In the genomic region with DNA sequence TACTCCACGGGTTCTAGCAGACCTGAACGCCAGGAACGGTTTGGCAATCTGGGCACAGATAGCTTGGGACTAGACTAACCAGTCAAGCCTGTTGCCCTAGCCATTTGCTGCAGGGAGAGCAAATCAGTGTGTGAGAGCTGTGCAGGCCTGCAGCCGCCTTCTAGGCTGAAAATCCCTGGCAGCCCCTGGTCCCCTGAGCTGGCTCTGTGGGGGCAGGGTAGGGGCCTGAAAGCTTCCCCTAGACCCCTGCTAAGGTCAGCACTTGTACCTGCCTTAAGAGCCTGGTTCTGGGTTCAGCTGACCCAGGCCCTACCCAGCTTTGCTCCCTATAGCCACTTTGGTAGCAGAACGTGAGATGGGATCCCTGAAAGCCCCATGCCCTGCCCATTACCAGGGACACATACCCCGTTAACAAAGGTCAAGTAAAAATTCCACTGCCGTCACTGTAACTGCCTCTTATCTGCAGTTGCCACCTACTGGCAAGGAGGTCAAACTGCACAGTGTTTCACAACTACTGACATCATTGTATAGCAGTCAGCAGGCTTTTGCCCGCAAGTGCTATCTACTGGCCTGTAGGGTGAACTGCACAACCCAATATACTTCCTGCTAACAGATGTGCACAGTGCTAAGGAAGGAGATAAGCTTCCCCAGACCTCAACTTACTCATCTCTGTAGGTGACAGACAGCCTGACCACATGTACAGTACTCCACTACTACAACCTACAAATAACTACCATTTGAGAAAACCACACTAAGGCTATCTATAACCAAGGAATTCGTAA, we compare ENCODE assay signal across 9 cellular contexts.
A peak's percentile ranks its signal among the peaks of the same experiment; 100 is the strongest.
DNase-seq lines count a peak whose midpoint lies in the region; ATAC-seq and TF ChIP-seq lines count a peak whose summit lies in the region.
"Had no signal": no experiment of that assay in that cellular context is flagged by ENCODE, and none has a peak within 500 bp of the region (broad histone marks: within the 10 kb centered on the region; RNA-seq: fewer than 3 reads in every experiment).

No MANE protein-coding gene starts in this region.

- peaks cover 9% of the 10 kb centered on the region for H3K36me3 Mint-ChIP-seq in activated naive CD8-positive, alpha-beta T cell treated with anti-CD3 and anti-CD28 coated beads for 36 hours

- H3K4me3 Mint-ChIP-seq in activated naive CD8-positive, alpha-beta T cell treated with anti-CD3 and anti-CD28 coated beads for 36 hours, result no peak overlapping the region
- H3K4me3 Mint-ChIP-seq in stimulated activated naive CD8-positive, alpha-beta T cell treated with anti-CD3 and anti-CD28 coated beads, Interleukin-15, amount 100 ng/mL, for 72 hours, result no peak overlapping the region
- H3K4me3 Mint-ChIP-seq: activated naive CD8-positive, alpha-beta T cell had no signal

- H3K4me1 Mint-ChIP-seq in activated naive CD8-positive, alpha-beta T cell treated with anti-CD3 and anti-CD28 coated beads for 36 hours, result peaks cover 5% of the 10 kb centered on the region
- peaks cover 15% of the 10 kb centered on the region for H3K4me1 Mint-ChIP-seq in stimulated activated naive CD8-positive, alpha-beta T cell treated with anti-CD3 and anti-CD28 coated beads, Interleukin-15, amount 100 ng/mL, for 72 hours

- no peak overlapping the region for H3K4me3 ChIP-seq in psoas muscle

- H3K27ac ChIP-seq in psoas muscle, result no peak overlapping the region

- ATAC-seq in HG03520 (IDR thresholded peaks at IDR 0.05; ENCODE audit: unreplicated experiment), result peak; percentile 99
- peak; percentile 70 for ATAC-seq in left colon
- ATAC-seq in stimulated activated naive CD8-positive, alpha-beta T cell treated with anti-CD3 and anti-CD28 coated beads, Interleukin-15, amount 100 ng/mL, for 72 hours, result peak; percentile 99
- no peak for ATAC-seq in psoas muscle

- in situ Hi-C loops in SK-MEL-5 (cut with HindIII; ENCODE audit: low pct_unique_long_range_greater_than_20kb, low sequenced_read_pairs), result no loop called here

- H3K27me3 Mint-ChIP-seq in activated naive CD8-positive, alpha-beta T cell treated with anti-CD3 and anti-CD28 coated beads for 36 hours, result no peaks in the 10 kb centered on the region
- H3K27me3 Mint-ChIP-seq in stimulated activated naive CD8-positive, alpha-beta T cell treated with anti-CD3 and anti-CD28 coated beads, Interleukin-15, amount 100 ng/mL, for 72 hours, result no peaks in the 10 kb centered on the region

- no peak overlapping the region for H3K27ac Mint-ChIP-seq in activated naive CD8-positive, alpha-beta T cell treated with anti-CD3 and anti-CD28 coated beads for 36 hours
- no peak overlapping the region for H3K27ac Mint-ChIP-seq in stimulated activated naive CD8-positive, alpha-beta T cell treated with anti-CD3 and anti-CD28 coated beads, Interleukin-15, amount 100 ng/mL, for 72 hours
- H3K27ac Mint-ChIP-seq: activated naive CD8-positive, alpha-beta T cell had no signal

- peak; percentile 51 for DNase-seq in DMS53 treated with DMSO at 0.1 percent for 48 hours (lab: John Stamatoyannopoulos, UW; ENCODE audit: unreplicated experiment)
- peak; percentile 56 for DNase-seq in GM20000 (ENCODE audit: low spot score)
- DNase-seq in SK-MEL-5 (ENCODE audit: low read depth, low spot score), result peak; percentile 78
- peak; percentile 41 for DNase-seq in activated naive CD8-positive, alpha-beta T cell treated with anti-CD3 and anti-CD28 coated beads for 36 hours
- peak; percentile 13 to 31 for DNase-seq in left colon
- peak; percentile 41 to 63 for DNase-seq in stimulated activated naive CD8-positive, alpha-beta T cell treated with anti-CD3 and anti-CD28 coated beads, Interleukin-15, amount 100 ng/mL, for 72 hours
- DNase-seq in psoas muscle, result no peak

- no peaks in the 10 kb centered on the region for H3K4me1 ChIP-seq in psoas muscle

- no peaks in the 10 kb centered on the region for H3K36me3 ChIP-seq in psoas muscle (ENCODE audit: insufficient read depth in 1 of 2, low read depth in 1 of 2)

- H3K9me3 ChIP-seq in psoas muscle, result peaks cover 12% of the 10 kb centered on the region

- TF ChIP-seq CTCF in GM20000 (IDR thresholded peaks at IDR 0.05; ENCODE audit: extremely low read depth, missing control alignments) (peak; percentile 19), psoas muscle (IDR thresholded peaks at IDR 0.05) (no peak)

- H3K9me3 Mint-ChIP-seq in activated naive CD8-positive, alpha-beta T cell treated with anti-CD3 and anti-CD28 coated beads for 36 hours, result peaks cover 23% of the 10 kb centered on the region
- peaks cover 15 to 37% of the 10 kb centered on the region in 2 donors for H3K9me3 Mint-ChIP-seq in stimulated activated naive CD8-positive, alpha-beta T cell treated with anti-CD3 and anti-CD28 coated beads, Interleukin-15, amount 100 ng/mL, for 72 hours

- WGBS in psoas muscle, 3 donors, result 60 to 63% (median 63%) methylated on average over 9 of the region's 9 CpGs

- H3K27me3 ChIP-seq in psoas muscle (ENCODE audit: insufficient read depth in 3 of 3, low read length in 2 of 3), result peaks cover 0 to 1% (median 0%) of the 10 kb centered on the region in 3 donors

- intact Hi-C loops in left colon (cut with DNase I, micrococcal nuclease), result no loop called here
- intact Hi-C loops in psoas muscle (cut with DNase I), result no loop called here

Comparison
In these comparisons a context has a peak if more than half of its experiments do, and no peak if none do; other contexts are left out.
1. DNase-seq: peak in DMS53 treated with DMSO at 0.1 percent for 48 hours (single experiment), GM20000 (single experiment), SK-MEL-5 (single experiment), activated naive CD8-positive, alpha-beta T cell treated with anti-CD3 and anti-CD28 coated beads for 36 hours (single experiment), left colon (2 of 2) and stimulated activated naive CD8-positive, alpha-beta T cell treated with anti-CD3 and anti-CD28 coated beads, Interleukin-15, amount 100 ng/mL, for 72 hours (2 of 2); none in psoas muscle (0 of 2).
2. ATAC-seq: peak in HG03520 (single experiment), left colon (single experiment) and stimulated activated naive CD8-positive, alpha-beta T cell treated with anti-CD3 and anti-CD28 coated beads, Interleukin-15, amount 100 ng/mL, for 72 hours (single experiment); none in psoas muscle (0 of 4).